ENCODE assay signal across 1 cellular context in genomic region chr17:39927101-39927927, GRCh38.
A peak's percentile ranks its signal among the peaks of the same experiment; 100 is the strongest.
TF ChIP-seq lines count a peak whose summit lies in the region.

A gene with protein sequence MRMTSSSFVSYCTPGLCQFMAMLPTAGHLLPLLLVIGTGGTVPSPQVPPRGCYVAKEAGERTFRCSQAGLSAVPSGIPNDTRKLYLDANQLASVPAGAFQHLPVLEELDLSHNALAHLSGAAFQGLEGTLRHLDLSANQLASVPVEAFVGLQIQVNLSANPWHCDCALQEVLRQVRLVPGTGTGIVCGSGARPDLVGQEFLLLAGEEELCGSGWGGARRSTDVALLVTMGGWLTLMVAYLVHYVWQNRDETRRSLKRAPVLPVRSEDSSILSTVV (plus strand): TSS chr17:39927732. CDS start chr17:39941524, 13,792 bp downstream.
A gene with protein sequence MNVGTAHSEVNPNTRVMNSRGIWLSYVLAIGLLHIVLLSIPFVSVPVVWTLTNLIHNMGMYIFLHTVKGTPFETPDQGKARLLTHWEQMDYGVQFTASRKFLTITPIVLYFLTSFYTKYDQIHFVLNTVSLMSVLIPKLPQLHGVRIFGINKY (minus strand): TSS chr17:39927601. CDS start chr17:39924203, 3,398 bp downstream.

TF ChIP-seq in HepG2, 621 proteins besides CTCF, POLR2A, EP300 and RAD21 (continued from another document and continues in another):
- TF ChIP-seq, protein P1, sequence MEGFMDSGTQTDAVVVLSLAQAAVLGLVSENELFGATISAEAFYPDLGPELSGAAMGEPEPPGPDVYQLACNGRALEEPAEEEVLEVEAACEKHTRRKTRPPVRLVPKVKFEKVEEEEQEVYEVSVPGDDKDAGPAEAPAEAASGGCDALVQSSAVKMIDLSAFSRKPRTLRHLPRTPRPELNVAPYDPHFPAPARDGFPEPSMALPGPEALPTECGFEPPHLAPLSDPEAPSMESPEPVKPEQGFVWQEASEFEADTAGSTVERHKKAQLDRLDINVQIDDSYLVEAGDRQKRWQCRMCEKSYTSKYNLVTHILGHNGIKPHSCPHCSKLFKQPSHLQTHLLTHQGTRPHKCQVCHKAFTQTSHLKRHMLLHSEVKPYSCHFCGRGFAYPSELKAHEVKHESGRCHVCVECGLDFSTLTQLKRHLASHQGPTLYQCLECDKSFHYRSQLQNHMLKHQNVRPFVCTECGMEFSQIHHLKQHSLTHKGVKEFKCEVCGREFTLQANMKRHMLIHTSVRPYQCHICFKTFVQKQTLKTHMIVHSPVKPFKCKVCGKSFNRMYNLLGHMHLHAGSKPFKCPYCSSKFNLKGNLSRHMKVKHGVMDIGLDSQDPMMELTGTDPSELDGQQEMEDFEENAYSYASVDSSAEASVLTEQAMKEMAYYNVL (CRISPR knock-in tag; IDR thresholded peaks at IDR 0.05; ENCODE audit: borderline replicate concordance): no peak
- TF ChIP-seq ARID4A (CRISPR knock-in tag; IDR thresholded peaks at IDR 0.05; ENCODE audit: borderline replicate concordance) (peak; percentile 87), ZNF232 (CRISPR knock-in tag; IDR thresholded peaks at IDR 0.05; ENCODE audit: borderline replicate concordance) (no peak; the same call in 1 of the 2 replicates), SP140L (CRISPR knock-in tag; IDR thresholded peaks at IDR 0.05; ENCODE audit: borderline replicate concordance) (no peak), ZNF607 (CRISPR knock-in tag; IDR thresholded peaks at IDR 0.05; ENCODE audit: borderline replicate concordance) (peak; percentile 28; the same call in 1 of the 2 replicates), BRCA1 (CRISPR knock-in tag; IDR thresholded peaks at IDR 0.05) (peak; percentile 82), RCOR2 (CRISPR knock-in tag; IDR thresholded peaks at IDR 0.05) (no peak), HOMEZ (CRISPR knock-in tag; IDR thresholded peaks at IDR 0.05; ENCODE audit: low read depth) (peak; percentile 12; the same call in 1 of the 2 replicates), ZNF44 (CRISPR knock-in tag; IDR thresholded peaks at IDR 0.05) (peak; percentile 65; the same call in 1 of the 2 replicates), ZMYM3 (CRISPR knock-in tag; IDR thresholded peaks at IDR 0.05) (no peak), IRX3 (CRISPR knock-in tag; IDR thresholded peaks at IDR 0.05; ENCODE audit: borderline replicate concordance, low read depth) (no peak), NCOR1 (IDR thresholded peaks at IDR 0.05; ENCODE audit: borderline replicate concordance, low read length) (peak; percentile 62; the same call in 1 of the 2 replicates), KLF11 (CRISPR knock-in tag; IDR thresholded peaks at IDR 0.05) (0 out of 2 replicates have a peak, but pooled peaks have one; percentile 10), NKX3-1 (CRISPR knock-in tag; IDR thresholded peaks at IDR 0.05) (peak; percentile 56), ZNF792 (CRISPR knock-in tag; IDR thresholded peaks at IDR 0.05) (0 out of 2 replicates have a peak, but pooled peaks have one; percentile 27), ZNF383 (CRISPR knock-in tag; IDR thresholded peaks at IDR 0.05; ENCODE audit: borderline replicate concordance) (no peak; the same call in 1 of the 2 replicates), KAT7 (CRISPR knock-in tag; IDR thresholded peaks at IDR 0.05; ENCODE audit: borderline replicate concordance) (no peak; the same call in 1 of the 2 replicates), CBX5 (CRISPR knock-in tag; IDR thresholded peaks at IDR 0.05; ENCODE audit: borderline replicate concordance) (no peak), HMG20A (CRISPR knock-in tag; IDR thresholded peaks at IDR 0.05; ENCODE audit: borderline replicate concordance) (no peak), CENPX (CRISPR knock-in tag; IDR thresholded peaks at IDR 0.05) (no peak), KLF13 (CRISPR knock-in tag; IDR thresholded peaks at IDR 0.05) (no peak), JUNB (CRISPR knock-in tag; IDR thresholded peaks at IDR 0.05; ENCODE audit: borderline replicate concordance) (no peak), ZBTB20 (CRISPR knock-in tag; IDR thresholded peaks at IDR 0.05; ENCODE audit: borderline replicate concordance, low read depth) (peak; percentile 35; the same call in 1 of the 2 replicates), POLR2AphosphoS2 (IDR thresholded peaks at IDR 0.05; ENCODE audit: low read depth, low read length) (no peak), HDAC2 (CRISPR knock-in tag; IDR thresholded peaks at IDR 0.05) (peak; percentile 68), KMT2B (CRISPR knock-in tag; IDR thresholded peaks at IDR 0.05) (peak; percentile 67; the same call in 1 of the 2 replicates), ZNF10 (CRISPR knock-in tag; IDR thresholded peaks at IDR 0.05; ENCODE audit: borderline replicate concordance, low read depth) (no peak), FOXC1 (CRISPR knock-in tag; IDR thresholded peaks at IDR 0.05; ENCODE audit: borderline replicate concordance) (peak; percentile 80; the same call in 1 of the 2 replicates), MLLT10 (CRISPR knock-in tag; IDR thresholded peaks at IDR 0.05) (no peak), ZNF460 (CRISPR knock-in tag; IDR thresholded peaks at IDR 0.05; ENCODE audit: borderline replicate concordance) (no peak; the same call in 1 of the 2 replicates), RBFOX2 (IDR thresholded peaks at IDR 0.05; ENCODE audit: low read depth, low read length) (peak; percentile 98), ZNF781 (CRISPR knock-in tag; IDR thresholded peaks at IDR 0.05; ENCODE audit: borderline replicate concordance, not compliant biosample characterization) (no peak), SKI (IDR thresholded peaks at IDR 0.05; ENCODE audit: partially characterized antibody) (no peak), TP53 (CRISPR knock-in tag; conservative IDR thresholded peaks at IDR 0.05) (peak; percentile 60; the same call in 1 of the 2 replicates), ZNF777 (CRISPR knock-in tag; IDR thresholded peaks at IDR 0.05) (no peak), NFYC (CRISPR knock-in tag; IDR thresholded peaks at IDR 0.05) (peak; percentile 82)
- TF ChIP-seq, protein P2, sequence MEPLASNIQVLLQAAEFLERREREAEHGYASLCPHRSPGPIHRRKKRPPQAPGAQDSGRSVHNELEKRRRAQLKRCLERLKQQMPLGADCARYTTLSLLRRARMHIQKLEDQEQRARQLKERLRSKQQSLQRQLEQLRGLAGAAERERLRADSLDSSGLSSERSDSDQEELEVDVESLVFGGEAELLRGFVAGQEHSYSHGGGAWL (CRISPR knock-in tag; IDR thresholded peaks at IDR 0.05): no peak
- TF ChIP-seq, protein P3, sequence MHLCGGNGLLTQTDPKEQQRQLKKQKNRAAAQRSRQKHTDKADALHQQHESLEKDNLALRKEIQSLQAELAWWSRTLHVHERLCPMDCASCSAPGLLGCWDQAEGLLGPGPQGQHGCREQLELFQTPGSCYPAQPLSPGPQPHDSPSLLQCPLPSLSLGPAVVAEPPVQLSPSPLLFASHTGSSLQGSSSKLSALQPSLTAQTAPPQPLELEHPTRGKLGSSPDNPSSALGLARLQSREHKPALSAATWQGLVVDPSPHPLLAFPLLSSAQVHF (CRISPR knock-in tag; IDR thresholded peaks at IDR 0.05): 0 out of 2 replicates have a peak, but pooled peaks have one; percentile 66
- TF ChIP-seq, protein P4, sequence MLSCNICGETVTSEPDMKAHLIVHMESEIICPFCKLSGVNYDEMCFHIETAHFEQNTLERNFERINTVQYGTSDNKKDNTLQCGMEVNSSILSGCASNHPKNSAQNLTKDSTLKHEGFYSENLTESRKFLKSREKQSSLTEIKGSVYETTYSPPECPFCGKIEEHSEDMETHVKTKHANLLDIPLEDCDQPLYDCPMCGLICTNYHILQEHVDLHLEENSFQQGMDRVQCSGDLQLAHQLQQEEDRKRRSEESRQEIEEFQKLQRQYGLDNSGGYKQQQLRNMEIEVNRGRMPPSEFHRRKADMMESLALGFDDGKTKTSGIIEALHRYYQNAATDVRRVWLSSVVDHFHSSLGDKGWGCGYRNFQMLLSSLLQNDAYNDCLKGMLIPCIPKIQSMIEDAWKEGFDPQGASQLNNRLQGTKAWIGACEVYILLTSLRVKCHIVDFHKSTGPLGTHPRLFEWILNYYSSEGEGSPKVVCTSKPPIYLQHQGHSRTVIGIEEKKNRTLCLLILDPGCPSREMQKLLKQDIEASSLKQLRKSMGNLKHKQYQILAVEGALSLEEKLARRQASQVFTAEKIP (CRISPR knock-in tag; IDR thresholded peaks at IDR 0.05; ENCODE audit: borderline replicate concordance): no peak
- TF ChIP-seq, protein P5, sequence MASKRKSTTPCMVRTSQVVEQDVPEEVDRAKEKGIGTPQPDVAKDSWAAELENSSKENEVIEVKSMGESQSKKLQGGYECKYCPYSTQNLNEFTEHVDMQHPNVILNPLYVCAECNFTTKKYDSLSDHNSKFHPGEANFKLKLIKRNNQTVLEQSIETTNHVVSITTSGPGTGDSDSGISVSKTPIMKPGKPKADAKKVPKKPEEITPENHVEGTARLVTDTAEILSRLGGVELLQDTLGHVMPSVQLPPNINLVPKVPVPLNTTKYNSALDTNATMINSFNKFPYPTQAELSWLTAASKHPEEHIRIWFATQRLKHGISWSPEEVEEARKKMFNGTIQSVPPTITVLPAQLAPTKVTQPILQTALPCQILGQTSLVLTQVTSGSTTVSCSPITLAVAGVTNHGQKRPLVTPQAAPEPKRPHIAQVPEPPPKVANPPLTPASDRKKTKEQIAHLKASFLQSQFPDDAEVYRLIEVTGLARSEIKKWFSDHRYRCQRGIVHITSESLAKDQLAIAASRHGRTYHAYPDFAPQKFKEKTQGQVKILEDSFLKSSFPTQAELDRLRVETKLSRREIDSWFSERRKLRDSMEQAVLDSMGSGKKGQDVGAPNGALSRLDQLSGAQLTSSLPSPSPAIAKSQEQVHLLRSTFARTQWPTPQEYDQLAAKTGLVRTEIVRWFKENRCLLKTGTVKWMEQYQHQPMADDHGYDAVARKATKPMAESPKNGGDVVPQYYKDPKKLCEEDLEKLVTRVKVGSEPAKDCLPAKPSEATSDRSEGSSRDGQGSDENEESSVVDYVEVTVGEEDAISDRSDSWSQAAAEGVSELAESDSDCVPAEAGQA (IDR thresholded peaks at IDR 0.05; ENCODE audit: low read depth): peak; percentile 95
- TF ChIP-seq, protein P5 (CRISPR knock-in tag; IDR thresholded peaks at IDR 0.05; ENCODE audit: borderline replicate concordance): no peak
- TF ChIP-seq, protein P6, sequence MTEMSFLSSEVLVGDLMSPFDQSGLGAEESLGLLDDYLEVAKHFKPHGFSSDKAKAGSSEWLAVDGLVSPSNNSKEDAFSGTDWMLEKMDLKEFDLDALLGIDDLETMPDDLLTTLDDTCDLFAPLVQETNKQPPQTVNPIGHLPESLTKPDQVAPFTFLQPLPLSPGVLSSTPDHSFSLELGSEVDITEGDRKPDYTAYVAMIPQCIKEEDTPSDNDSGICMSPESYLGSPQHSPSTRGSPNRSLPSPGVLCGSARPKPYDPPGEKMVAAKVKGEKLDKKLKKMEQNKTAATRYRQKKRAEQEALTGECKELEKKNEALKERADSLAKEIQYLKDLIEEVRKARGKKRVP (CRISPR knock-in tag; IDR thresholded peaks at IDR 0.05): peak in 1 of 2 experiments; percentile 80; a peak in 2 of 4 replicates
